19 cellular contexts compared by ENCODE assay signal in genomic region chr7:117237646-117238045, GRCh38.
"Had no signal": no experiment of that assay in that cellular context is flagged by ENCODE, and none has a peak within 500 bp of the region (broad histone marks: within the 10 kb centered on the region; RNA-seq: fewer than 3 reads in every experiment).

No MANE protein-coding gene starts in this region.

- ATAC-seq: activated CD4-positive, CD25-positive, alpha-beta regulatory T cell treated with anti-CD3 and anti-CD28 coated beads, Interleukin-2, amount 50 U/mL, for 24 hours; left ventricle myocardium superior had no signal

- H3K4me3 Mint-ChIP-seq: activated naive CD8-positive, alpha-beta T cell treated with anti-CD3 and anti-CD28 coated beads, Interleukin-2, amount 10 ng/mL, durations not matched to agents 7 days and 5 days; activated T-helper 1 cell treated with anti-CD3 and anti-CD28 coated beads, Interleukin-12 subunit alpha, Interleukin-12 subunit beta, Interleukin-2, Interleukin-4 antibody, amounts not matched to agents 30 ng/mL and 10 ng/mL and 1 ng/mL, durations not matched to agents 14 hours and 24 hours and 36 hours; brain; memory B cell; nephron had no signal

- DNase-seq: activated CD4-positive, alpha-beta T cell treated with anti-CD3 and anti-CD28 coated beads, Interleukin-2, amount 50 U/mL, for 1 hour; activated CD8-positive, alpha-beta memory T cell treated with anti-CD3 and anti-CD28 coated beads for 24 hours; activated naive CD4-positive, alpha-beta T cell; activated naive CD8-positive, alpha-beta T cell treated with anti-CD3 and anti-CD28 coated beads, Interleukin-2, amount 10 ng/mL, durations not matched to agents 7 days and 5 days; central memory CD4-positive, alpha-beta T cell; effector CD4-positive, alpha-beta T cell; foreskin fibroblast; glutamatergic neuron; left ventricle myocardium superior; nucleus accumbens; posterior cingulate gyrus; stimulated activated CD4-positive, alpha-beta T cell treated with anti-CD3 and anti-CD28 coated beads, Interleukin-2, amount 100 ng/mL, for 48 hours; stimulated activated naive CD4-positive, alpha-beta T cell; tibial artery had no signal

- H3K36me3 Mint-ChIP-seq: activated naive CD8-positive, alpha-beta T cell treated with anti-CD3 and anti-CD28 coated beads, Interleukin-2, amount 10 ng/mL, durations not matched to agents 7 days and 5 days; brain; memory B cell had no signal

- H3K4me1 Mint-ChIP-seq: activated naive CD8-positive, alpha-beta T cell treated with anti-CD3 and anti-CD28 coated beads, Interleukin-2, amount 10 ng/mL, durations not matched to agents 7 days and 5 days; brain; memory B cell had no signal

- H3K27ac Mint-ChIP-seq: activated naive CD8-positive, alpha-beta T cell treated with anti-CD3 and anti-CD28 coated beads, Interleukin-2, amount 10 ng/mL, durations not matched to agents 7 days and 5 days; activated T-helper 1 cell treated with anti-CD3 and anti-CD28 coated beads, Interleukin-12 subunit alpha, Interleukin-12 subunit beta, Interleukin-2, Interleukin-4 antibody, amounts not matched to agents 30 ng/mL and 10 ng/mL and 1 ng/mL, durations not matched to agents 14 hours and 24 hours and 36 hours; brain; memory B cell; nephron had no signal
